Comparison of ENCODE assay signal across 19 cellular contexts in the genomic region with DNA sequence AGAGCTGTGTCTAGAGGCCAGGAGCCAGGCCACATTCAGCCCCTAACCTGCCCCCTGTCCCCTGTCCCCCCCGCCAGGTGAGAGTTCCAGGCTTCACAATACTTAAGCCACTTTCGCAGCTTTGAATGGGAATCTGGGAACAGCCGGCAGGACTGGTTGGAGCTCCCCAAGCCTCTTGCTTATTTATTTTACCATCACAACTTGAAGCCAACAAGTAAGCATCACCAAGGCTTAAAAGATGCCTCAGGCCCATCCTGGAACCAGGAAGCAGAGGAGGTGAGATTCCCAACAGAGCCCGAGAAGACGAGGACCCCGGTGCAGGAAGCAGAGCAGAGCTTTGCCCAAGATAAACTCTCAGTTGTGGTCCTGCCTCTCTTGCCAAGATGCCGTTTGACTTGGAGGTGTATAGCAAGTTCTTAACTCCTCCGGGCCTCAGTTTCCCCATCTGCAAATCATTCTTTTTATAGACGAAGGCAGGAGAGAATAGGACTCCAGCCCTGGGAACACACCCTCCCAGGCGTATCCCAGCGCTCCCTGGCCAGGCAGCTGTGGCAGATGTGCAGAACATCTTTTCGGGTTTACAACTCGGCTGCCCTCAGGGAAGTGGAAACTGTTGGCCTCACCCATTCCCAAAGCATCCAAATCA.
DNase-seq lines count a peak whose midpoint lies in the region; ATAC-seq, FAIRE-seq and TF ChIP-seq lines count a peak whose summit lies in the region.
"Had no signal": no experiment of that assay in that cellular context is flagged by ENCODE, and none has a peak within 500 bp of the region (broad histone marks: within the 10 kb centered on the region; RNA-seq: fewer than 3 reads in every experiment).

No MANE protein-coding gene starts in this region.

- H3K27ac Mint-ChIP-seq in H9: no peak overlapping the region
- H3K27ac Mint-ChIP-seq: activated B cell treated with CpG ODN at 0.5 μM for 24 hours; activated naive CD8-positive, alpha-beta T cell; CD14-positive monocyte; IgD-negative memory B cell; neural progenitor cell had no signal

- no peaks in the 10 kb centered on the region for H3K79me2 ChIP-seq in H9 (ENCODE audit: insufficient read depth, low read length)

- FAIRE-seq in A549 (lab: Jason Lieb, UNC): no peak
- FAIRE-seq: GM19239 had no signal

- no peaks in the 10 kb centered on the region for H4K20me1 ChIP-seq in H9 (ENCODE audit: control insufficient read depth, insufficient read depth, insufficient read length)

- ATAC-seq in A549 (no peak; a peak in 2 of 6 replicates), gastrocnemius medialis (no peak), GM19328 (IDR thresholded peaks at IDR 0.05; ENCODE audit: unreplicated experiment) (no peak), GM21423 (IDR thresholded peaks at IDR 0.05; ENCODE audit: unreplicated experiment) (no peak)

- no peak overlapping the region for H4K91ac ChIP-seq in H9 (ENCODE audit: insufficient read length, low read depth, low read length)

- no peaks in the 10 kb centered on the region; the same call in 1 of the 2 replicates for H3K27me3 ChIP-seq in H9 (ENCODE audit: insufficient read depth, low read length)
- H3K27me3 ChIP-seq in esophagus squamous epithelium: peaks cover 0 to 9% (median 0%) of the 10 kb centered on the region in 4 donors
- H3K27me3 ChIP-seq in gastrocnemius medialis: peaks cover 0 to 8% (median 0%) of the 10 kb centered on the region in 3 donors
- H3K27me3 ChIP-seq: ascending aorta, neural progenitor cell had no signal

- H3K36me3 ChIP-seq in esophagus squamous epithelium: no peaks in the 10 kb centered on the region
- H3K36me3 ChIP-seq in gastrocnemius medialis: no peaks in the 10 kb centered on the region
- H3K36me3 ChIP-seq: ascending aorta, neural progenitor cell had no signal

- WGBS in A549 (ENCODE audit: missing lambda C conversion rate): 81% methylated on average over 11 of the region's 13 CpGs
- WGBS in H9 (ENCODE audit: extremely low coverage, insufficient read length, low lambda C conversion rate): no CpG with 5 or more reads among the region's 13 CpGs
- 35 to 36% methylated on average over 10 to 13 of the region's 13 CpGs for WGBS in esophagus squamous epithelium, 2 donors

- no peak overlapping the region for H3K56ac ChIP-seq in H9 (ENCODE audit: insufficient read length, low read depth, low read length)

- H2BK120ac ChIP-seq in H9 (ENCODE audit: low read depth, low read length, poor library complexity, severe bottlenecking): no peak overlapping the region

- H3K9ac ChIP-seq in H9 (ENCODE audit: extremely low read depth, insufficient read length, low read length): no peak overlapping the region
- H3K9ac ChIP-seq: neural progenitor cell had no signal

- TF ChIP-seq CTCF in A549 (IDR thresholded peaks at IDR 0.05): no peak
- no peak for TF ChIP-seq CTCF in H9 (conservative IDR thresholded peaks at IDR 0.05)
- no peak for TF ChIP-seq CTCF in esophagus squamous epithelium (IDR thresholded peaks at IDR 0.05)
- TF ChIP-seq CTCF in gastrocnemius medialis (IDR thresholded peaks at IDR 0.05 in 4 of 5, conservative IDR thresholded peaks at IDR 0.05 in 1 of 5): no peak

- no peaks in the 10 kb centered on the region for H3K23me2 ChIP-seq in H9 (ENCODE audit: insufficient read length, low read depth, low read length, poor library complexity, severe bottlenecking)

- H3K14ac ChIP-seq in H9 (ENCODE audit: insufficient read depth, low read length): no peak overlapping the region

- H3K27me3 Mint-ChIP-seq in H9 (ENCODE audit: low read depth): peaks cover 14% of the 10 kb centered on the region

- intact Hi-C loops in esophagus squamous epithelium (cut with DNase I): no loop called here
- intact Hi-C loops in gastrocnemius medialis (cut with DNase I; ENCODE audit: low total_unique reads): no loop called here

- no peak overlapping the region for H3K4me3 ChIP-seq in A549
- peak overlapping the region in 1 of 4 donors; percentile 26 for H3K4me3 ChIP-seq in esophagus squamous epithelium
- H3K4me3 ChIP-seq in gastrocnemius medialis: no peak overlapping the region
- H3K4me3 ChIP-seq: ascending aorta, neural progenitor cell had no signal

- no peak overlapping the region for H3K4me3 Mint-ChIP-seq in H9
- H3K4me3 Mint-ChIP-seq: activated B cell treated with CpG ODN at 0.5 μM for 24 hours; activated naive CD8-positive, alpha-beta T cell; CD14-positive monocyte; central memory CD8-positive, alpha-beta T cell; IgD-negative memory B cell; neural progenitor cell had no signal

- no peak overlapping the region for H4K8ac ChIP-seq in H9 (replicated peaks; ENCODE audit: insufficient read length, low read depth, low read length)

- H3K36me3 Mint-ChIP-seq in H9 (ENCODE audit: insufficient read depth in 1 of 3, low read depth in 3 of 3): no peaks in the 10 kb centered on the region
- H3K36me3 Mint-ChIP-seq: activated naive CD8-positive, alpha-beta T cell; CD14-positive monocyte; IgD-negative memory B cell; neural progenitor cell had no signal

- H3K79me1 ChIP-seq in H9 (ENCODE audit: insufficient read depth, low read depth, low read length, poor library complexity, severe bottlenecking): no peaks in the 10 kb centered on the region

- H3K4me1 ChIP-seq in A549 (peaks cover 23% of the 10 kb centered on the region), H9 (ENCODE audit: insufficient read depth, low read length) (no peaks in the 10 kb centered on the region; the same call in 1 of the 2 replicates), esophagus squamous epithelium (peaks cover 20 to 58% (median 31%) of the 10 kb centered on the region in 3 donors), gastrocnemius medialis (peaks cover 0 to under 1% of the 10 kb centered on the region in 2 donors)
- H3K4me1 ChIP-seq: neural progenitor cell had no signal

- H3K4me2 ChIP-seq in A549 (peak overlapping the region; percentile 64), H9 (ENCODE audit: insufficient read depth, insufficient read length, low read length) (no peak overlapping the region)
- H3K4me2 ChIP-seq: neural progenitor cell had no signal

- H3K23ac ChIP-seq in H9 (ENCODE audit: insufficient read length, low read depth, low read length): no peak overlapping the region

- H2AFZ ChIP-seq in H9 (ENCODE audit: low read length): no peak overlapping the region
- H2AFZ ChIP-seq: neural progenitor cell had no signal

- TF ChIP-seq POLR2A in A549 (IDR thresholded peaks at IDR 0.05; ENCODE audit: low read length) (no peak), esophagus squamous epithelium (IDR thresholded peaks at IDR 0.05) (no peak), gastrocnemius medialis (IDR thresholded peaks at IDR 0.05) (no peak)

- no peak overlapping the region for H2BK20ac ChIP-seq in H9 (ENCODE audit: low read depth, low read length, poor library complexity, severe bottlenecking)

- POLR2A ChIA-PET in A549 (lab: Yijun Ruan, JAX): interaction anchor here (0.6 kb wide), 1 partner anchor 342 kb away, joined by 6 read pairs; no protein-coding TSS in a partner anchor

- H2BK5ac ChIP-seq in H9 (ENCODE audit: insufficient read length, low read length): no peak overlapping the region

- no peaks in the 10 kb centered on the region for H3K9me3 ChIP-seq in A549
- H3K9me3 ChIP-seq in H9 (ENCODE audit: control insufficient read depth, low read depth, low read length): no peaks in the 10 kb centered on the region
- no peaks in the 10 kb centered on the region for H3K9me3 ChIP-seq in esophagus squamous epithelium
- H3K9me3 ChIP-seq in gastrocnemius medialis: no peaks in the 10 kb centered on the region
- H3K9me3 ChIP-seq: ascending aorta had no signal

- H3K27ac ChIP-seq in A549 (peak overlapping the region in 1 of 2 experiments; percentile 31; a peak in 1 of 6 replicates), H9 (ENCODE audit: insufficient read length, low read depth, low read length) (no peak overlapping the region), esophagus squamous epithelium (peak overlapping the region; percentile 38 to 86 (median 82)), gastrocnemius medialis (peak overlapping the region; percentile 12 to 42 (median 36))
- H3K27ac ChIP-seq: neural progenitor cell had no signal

- H3K9me3 Mint-ChIP-seq in H9: no peaks in the 10 kb centered on the region; a peak in 1 of 5 replicates
- H3K9me3 Mint-ChIP-seq: activated B cell treated with CpG ODN at 0.5 μM for 24 hours; central memory CD8-positive, alpha-beta T cell; IgD-negative memory B cell; neural progenitor cell had no signal

- no peak for TF ChIP-seq EP300 in A549 (IDR thresholded peaks at IDR 0.05)

- H3K4ac ChIP-seq in H9 (ENCODE audit: low read depth, low read length): no peak overlapping the region

- peak overlapping the region; percentile 17 for H3K18ac ChIP-seq in H9 (ENCODE audit: insufficient read length, low read depth, low read length)

- no peak overlapping the region for H2BK15ac ChIP-seq in H9 (ENCODE audit: low read depth, low read length)

- no peak overlapping the region for H4K5ac ChIP-seq in H9 (ENCODE audit: insufficient read length, low read depth, low read length)

- no peak overlapping the region for H2AK5ac ChIP-seq in H9 (ENCODE audit: insufficient read length, low read length)

- CTCF ChIA-PET in A549 (lab: Yijun Ruan, JAX): interaction anchor here (0.7 to 4.4 kb wide), 5 partner anchors 16 to 183 kb away, joined by 3 to 16 read pairs (median 5); no protein-coding TSS in a partner anchor

- H3K4me1 Mint-ChIP-seq in H9: peaks cover 0 to 7% of the 10 kb centered on the region in 2 experiments; a peak in 1 of 4 replicates
- H3K4me1 Mint-ChIP-seq: activated B cell treated with CpG ODN at 0.5 μM for 24 hours; CD14-positive monocyte; central memory CD8-positive, alpha-beta T cell; IgD-negative memory B cell had no signal

- H3T11ph ChIP-seq in H9 (ENCODE audit: low read length): no peak overlapping the region

- H2BK12ac ChIP-seq in H9 (ENCODE audit: insufficient read length, low read depth, low read length): no peak overlapping the region

- DNase-seq in A549 (ENCODE audit: low read depth in 1 of 2, low spot score in 1 of 2) (no peak), H9 (no peak), esophagus squamous epithelium (lab: John Stamatoyannopoulos, UW) (no peak), gastrocnemius medialis (no peak), NCI-H2171 treated with DMSO at 0.1 percent for 48 hours (lab: John Stamatoyannopoulos, UW) (no peak), iPS-NIHi7 (ENCODE audit: extremely low spot score) (no peak)
- DNase-seq: activated B cell treated with CpG ODN at 0.5 μM for 24 hours, NCI-H1105, NCI-H1930, NCI-H774 had no signal

- in situ Hi-C loops in gastrocnemius medialis (cut with MboI; ENCODE audit: low sequenced_read_pairs in 4 of 4): no loop called here

- TF ChIP-seq RAD21 in A549 (conservative IDR thresholded peaks at IDR 0.05 in 1 of 2, IDR thresholded peaks at IDR 0.05 in 1 of 2): no peak

TF ChIP-seq in A549, 52 proteins besides CTCF, POLR2A, EP300 and RAD21 (continues in another document):
- TF ChIP-seq CBX2 (IDR thresholded peaks at IDR 0.05; ENCODE audit: borderline replicate concordance, low read depth): no peak
